15 cellular contexts compared by ENCODE assay signal in the genomic region with DNA sequence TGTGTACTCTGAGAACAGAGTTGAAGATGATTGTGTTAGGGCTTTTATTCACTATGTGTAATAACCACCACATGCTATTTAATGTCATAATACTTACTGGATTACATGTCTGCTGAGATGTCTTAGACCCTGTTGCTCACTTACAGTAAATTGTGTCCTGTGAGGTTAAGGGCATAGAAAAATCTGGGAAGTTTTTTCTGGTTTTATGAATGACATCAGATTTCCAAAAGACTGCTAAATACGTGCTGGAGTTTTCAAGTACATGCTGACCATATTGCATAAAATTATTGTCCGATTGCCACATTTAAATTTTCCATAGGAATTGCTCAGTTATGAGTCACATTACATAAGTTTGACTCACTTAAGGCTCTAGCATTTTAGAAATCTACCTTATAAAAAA.
DNase-seq lines count a peak whose midpoint lies in the region; ATAC-seq and TF ChIP-seq lines count a peak whose summit lies in the region.
"Had no signal": no experiment of that assay in that cellular context is flagged by ENCODE, and none has a peak within 500 bp of the region (broad histone marks: within the 10 kb centered on the region; RNA-seq: fewer than 3 reads in every experiment).

No MANE protein-coding gene starts in this region.

- H3K27ac ChIP-seq in mesenchymal stem cell (ENCODE audit: low read length, poor library complexity, severe bottlenecking) (no peak overlapping the region), Karpas-422 (ENCODE audit: low read length) (no peak overlapping the region)
- H3K27ac ChIP-seq: ascending aorta, psoas muscle had no signal

- no peak overlapping the region for H2BK5ac ChIP-seq in mesenchymal stem cell (ENCODE audit: low read depth, low read length, poor library complexity, severe bottlenecking)

- H2BK120ac ChIP-seq in mesenchymal stem cell (ENCODE audit: low read depth, low read length), result no peak overlapping the region

- H3K4ac ChIP-seq in mesenchymal stem cell (ENCODE audit: low read depth in 1 of 2, low read length in 2 of 2), result no peak overlapping the region

- no peak overlapping the region for H4K8ac ChIP-seq in mesenchymal stem cell (ENCODE audit: low read length)

- H3K9ac ChIP-seq in mesenchymal stem cell (ENCODE audit: low read length) (peak overlapping the region; percentile 84), Karpas-422 (ENCODE audit: low read length) (no peak overlapping the region)

- H4K91ac ChIP-seq in mesenchymal stem cell (ENCODE audit: low read length), result no peak overlapping the region

- H3K9me2 ChIP-seq in Karpas-422 (replicated peaks; ENCODE audit: insufficient read depth, low read length), result no peaks in the 10 kb centered on the region

- no peak overlapping the region for H3K14ac ChIP-seq in mesenchymal stem cell (ENCODE audit: low read length in 2 of 2)

- H3K9me3 ChIP-seq in mesenchymal stem cell (ENCODE audit: control insufficient read depth, low read length) (no peaks in the 10 kb centered on the region), Karpas-422 (ENCODE audit: low read length) (no peaks in the 10 kb centered on the region)
- H3K9me3 ChIP-seq: ascending aorta had no signal

- ATAC-seq in HG03432 (IDR thresholded peaks at IDR 0.05; ENCODE audit: unreplicated experiment), result no peak
- ATAC-seq: psoas muscle had no signal

- H3K36me3 ChIP-seq in mesenchymal stem cell (ENCODE audit: control insufficient read depth in 1 of 2, insufficient read depth in 2 of 2, low read depth in 1 of 2, low read length in 2 of 2) (no peaks in the 10 kb centered on the region), Karpas-422 (ENCODE audit: insufficient read depth, low read length) (no peaks in the 10 kb centered on the region)
- H3K36me3 ChIP-seq: ascending aorta had no signal

- H3K4me2 ChIP-seq in mesenchymal stem cell (ENCODE audit: low read length, poor library complexity, severe bottlenecking) (no peak overlapping the region), Karpas-422 (ENCODE audit: low read depth, low read length, poor library complexity, severe bottlenecking) (no peak overlapping the region)

- no peak overlapping the region for H2AK5ac ChIP-seq in mesenchymal stem cell (ENCODE audit: low read length, severe bottlenecking)

- no peaks in the 10 kb centered on the region for H3K4me1 ChIP-seq in mesenchymal stem cell (ENCODE audit: control insufficient read depth, insufficient read depth, low read depth, low read length)
- H3K4me1 ChIP-seq in Karpas-422 (ENCODE audit: low read length), result no peaks in the 10 kb centered on the region
- H3K4me1 ChIP-seq: ascending aorta, psoas muscle had no signal

- no peaks in the 10 kb centered on the region for H3K79me2 ChIP-seq in Karpas-422 (ENCODE audit: low read length)

- 8% methylated on average over 2 of the region's 2 CpGs for WGBS in mesenchymal stem cell

- no peak overlapping the region for H2BK15ac ChIP-seq in mesenchymal stem cell (ENCODE audit: low read depth, poor library complexity, severe bottlenecking)

- no peak overlapping the region for H3K18ac ChIP-seq in mesenchymal stem cell (ENCODE audit: low read depth in 1 of 2, low read length in 2 of 2)

- TF ChIP-seq CTCF in cardiac fibroblast (IDR thresholded peaks at IDR 0.05; ENCODE audit: low read depth, low read length), result no peak
- TF ChIP-seq CTCF in GM10266 (IDR thresholded peaks at IDR 0.05; ENCODE audit: control insufficient read depth, insufficient read depth, low read depth, missing control alignments), result no peak

- H3K79me1 ChIP-seq in mesenchymal stem cell (replicated peaks; ENCODE audit: low read length, poor library complexity, severe bottlenecking), result no peaks in the 10 kb centered on the region

- no peaks in the 10 kb centered on the region for H4K20me1 ChIP-seq in Karpas-422 (ENCODE audit: insufficient read depth, low read depth, low read length)

- H3K23ac ChIP-seq in mesenchymal stem cell (ENCODE audit: low read length in 2 of 2), result no peak overlapping the region

- H3K4me3 ChIP-seq in cardiac fibroblast (replicated peaks in 1 of 2; ENCODE audit: low read depth in 2 of 2, low read length in 2 of 2) (no peak overlapping the region), mesenchymal stem cell (ENCODE audit: insufficient read depth in 1 of 2, low read depth in 1 of 2, low read length in 2 of 2) (no peak overlapping the region), Karpas-422 (ENCODE audit: low read length) (no peak overlapping the region)
- H3K4me3 ChIP-seq: ascending aorta, psoas muscle had no signal

- H2BK12ac ChIP-seq in mesenchymal stem cell (ENCODE audit: low read length in 2 of 2), result no peak overlapping the region

- no peak overlapping the region for H2AFZ ChIP-seq in mesenchymal stem cell (ENCODE audit: low read depth, low read length)
- no peak overlapping the region for H2AFZ ChIP-seq in Karpas-422 (ENCODE audit: low read length)

- DNase-seq in ELR (ENCODE audit: low read depth) (peak; percentile 95), NCI-H226 (peak; percentile 82), cardiac fibroblast (ENCODE audit: low read depth in 2 of 2) (peak; percentile 94 to 98), mesenchymal stem cell (peak; percentile 90), DMS153 (lab: John Stamatoyannopoulos, UW) (no peak), Karpas-422 (no peak), GM10266 (ENCODE audit: extremely low spot score) (no peak)
- DNase-seq: activated B cell treated with CpG ODN at 0.5 μM for 24 hours; CD8-positive, alpha-beta memory T cell; midbrain; NCI-H1105 treated with DMSO at 0.1 percent for 48 hours; psoas muscle; stimulated activated CD4-positive, alpha-beta T cell treated with anti-CD3 and anti-CD28 coated beads, Interleukin-4, amount 100 ng/mL, for 4 hours had no signal

- no peaks in the 10 kb centered on the region for H3K27me3 ChIP-seq in mesenchymal stem cell (ENCODE audit: control insufficient read depth in 1 of 2, insufficient read depth in 1 of 2, low read length in 2 of 2)
- H3K27me3 ChIP-seq in Karpas-422 (ENCODE audit: low read length), result no peaks in the 10 kb centered on the region
- H3K27me3 ChIP-seq: ascending aorta had no signal

Comparison
In these comparisons a context has a peak if more than half of its experiments do, and no peak if none do; other contexts are left out.
1. DNase-seq: peak in ELR (single experiment), NCI-H226 (single experiment), cardiac fibroblast (2 of 2) and mesenchymal stem cell (single experiment); none in DMS153 (single experiment), Karpas-422 (single experiment) and GM10266 (single experiment).